Comparison of ENCODE assay signal across 8 cellular contexts in genomic region chr7:79282051-79282694, GRCh38.
DNase-seq lines count a peak whose midpoint lies in the region; ATAC-seq and TF ChIP-seq lines count a peak whose summit lies in the region.

No MANE protein-coding gene starts in this region.

- no peak overlapping the region for H3K4me3 Mint-ChIP-seq in activated CD4-positive, alpha-beta memory T cell treated with anti-CD3 and anti-CD28 coated beads, Interleukin-2, amount 10 ng/mL, durations not matched to agents 7 days and 5 days

- H4K20me1 ChIP-seq in neural cell (ENCODE audit: insufficient read depth), result no peaks in the 10 kb centered on the region

- CTCF ChIA-PET in activated CD4-positive, alpha-beta memory T cell treated with anti-CD3 and anti-CD28 coated beads, Interleukin-2, amount 10 ng/mL, durations not matched to agents 7 days and 5 days (lab: Charles Lee), result no interaction called here

- intact Hi-C loops in dorsolateral prefrontal cortex (cut with DNase I), result loop anchor here in 1 of 2 donors (10.0 kb wide), 1 partner anchor 1257 kb away; no protein-coding TSS in a partner anchor

- H3K4me3 ChIP-seq in dorsolateral prefrontal cortex (peak overlapping the region in 16 of 59 donors; percentile 7 to 38 (median 27)), neural cell (ENCODE audit: low read length) (no peak overlapping the region)

- no peaks in the 10 kb centered on the region for H3K79me2 ChIP-seq in neural cell (replicated peaks; ENCODE audit: insufficient read depth, low read length)

- no peak for ATAC-seq in HG02798 (IDR thresholded peaks at IDR 0.05; ENCODE audit: poor library complexity, unreplicated experiment)

- H3K4me2 ChIP-seq in neural cell (ENCODE audit: low read length), result no peak overlapping the region

- no peaks in the 10 kb centered on the region for H3K9me3 ChIP-seq in neural cell (ENCODE audit: low read length)

- H3K27me3 ChIP-seq in dorsolateral prefrontal cortex, result no peaks in the 10 kb centered on the region
- no peaks in the 10 kb centered on the region for H3K27me3 ChIP-seq in neural cell (ENCODE audit: insufficient read depth, low read depth, low read length)

- H3K4me1 Mint-ChIP-seq in activated CD4-positive, alpha-beta memory T cell treated with anti-CD3 and anti-CD28 coated beads, Interleukin-2, amount 10 ng/mL, durations not matched to agents 7 days and 5 days, result no peaks in the 10 kb centered on the region

- H3K9ac ChIP-seq in neural cell (ENCODE audit: low read length), result no peak overlapping the region

- POLR2A ChIA-PET in activated CD4-positive, alpha-beta memory T cell treated with anti-CD3 and anti-CD28 coated beads, Interleukin-2, amount 10 ng/mL, durations not matched to agents 7 days and 5 days (lab: Charles Lee), result no interaction called here

- H3K27ac ChIP-seq in dorsolateral prefrontal cortex, result peak overlapping the region in 16 of 59 donors; percentile 3 to 58 (median 24)
- no peak overlapping the region for H3K27ac ChIP-seq in neural cell (ENCODE audit: low read length)

- H3K27me3 Mint-ChIP-seq in activated CD4-positive, alpha-beta memory T cell treated with anti-CD3 and anti-CD28 coated beads, Interleukin-2, amount 10 ng/mL, durations not matched to agents 7 days and 5 days, result no peaks in the 10 kb centered on the region

- DNase-seq in DMS 273 (lab: John Stamatoyannopoulos, UW; ENCODE audit: unreplicated experiment) (peak; percentile 80), NCI-H460 (ENCODE audit: extremely low read depth, low read depth) (peak; percentile 59), dorsolateral prefrontal cortex (peak in 7 of 10 donors; percentile 25 to 62 (median 44)), activated gamma-delta T cell treated with Interleukin-2 at 50 U/mL for 16 hours (no peak), LoVo (ENCODE audit: low spot score) (no peak)
- DNase-seq in activated CD4-positive, alpha-beta memory T cell treated with anti-CD3 and anti-CD28 coated beads, Interleukin-2, amount 10 ng/mL, durations not matched to agents 7 days and 5 days, result no peak

- H3K9me2 ChIP-seq in neural cell (ENCODE audit: insufficient read depth, low read length), result no peaks in the 10 kb centered on the region

- no peaks in the 10 kb centered on the region for H3K36me3 ChIP-seq in neural cell (ENCODE audit: insufficient read depth, low read length)

- no peak for TF ChIP-seq EP300 in neural cell (conservative IDR thresholded peaks at IDR 0.05; ENCODE audit: poor library complexity, severe bottlenecking)

- no peak overlapping the region for H3K27ac Mint-ChIP-seq in activated CD4-positive, alpha-beta memory T cell treated with anti-CD3 and anti-CD28 coated beads, Interleukin-2, amount 10 ng/mL, durations not matched to agents 7 days and 5 days

- no peaks in the 10 kb centered on the region for H3F3A ChIP-seq in neural cell (ENCODE audit: insufficient read depth, low read length, poor library complexity, severe bottlenecking)

- H3K9me3 Mint-ChIP-seq in activated CD4-positive, alpha-beta memory T cell treated with anti-CD3 and anti-CD28 coated beads, Interleukin-2, amount 10 ng/mL, durations not matched to agents 7 days and 5 days, result no peaks in the 10 kb centered on the region

- TF ChIP-seq RAD21 in neural cell (conservative IDR thresholded peaks at IDR 0.05), result peak; percentile 80

- peak; percentile 29 to 77 (median 62) for TF ChIP-seq CTCF in dorsolateral prefrontal cortex (IDR thresholded peaks at IDR 0.05 in 54 of 56, conservative IDR thresholded peaks at IDR 0.05 in 2 of 56; ENCODE audit: low read depth in 1 of 56, partially characterized antibody in 56 of 56)
- TF ChIP-seq CTCF in neural cell (IDR thresholded peaks at IDR 0.05; ENCODE audit: poor library complexity, severe bottlenecking), result peak; percentile 75

- H3K36me3 Mint-ChIP-seq in activated CD4-positive, alpha-beta memory T cell treated with anti-CD3 and anti-CD28 coated beads, Interleukin-2, amount 10 ng/mL, durations not matched to agents 7 days and 5 days (ENCODE audit: low read depth), result no peaks in the 10 kb centered on the region

- H2AFZ ChIP-seq in neural cell (ENCODE audit: low read depth, low read length), result no peak overlapping the region

TF ChIP-seq in neural cell, 6 proteins besides CTCF, POLR2A, EP300 and RAD21:
- TF ChIP-seq SMC3 (conservative IDR thresholded peaks at IDR 0.05; ENCODE audit: poor library complexity) (peak; percentile 82), EZH2 (IDR thresholded peaks at IDR 0.05; ENCODE audit: borderline replicate concordance, insufficient read depth, low read length, poor library complexity, severe bottlenecking) (no peak), TAF1 (IDR thresholded peaks at IDR 0.05; ENCODE audit: low read depth) (no peak), POLR2AphosphoS5 (IDR thresholded peaks at IDR 0.05) (no peak), REST (IDR thresholded peaks at IDR 0.05; ENCODE audit: borderline replicate concordance) (no peak), MXI1 (conservative IDR thresholded peaks at IDR 0.05; ENCODE audit: poor library complexity, severe bottlenecking) (no peak)

Comparison
In these comparisons a context has a peak if more than half of its experiments do, and no peak if none do; other contexts are left out.
1. DNase-seq: peak in DMS 273 (single experiment), NCI-H460 (single experiment) and dorsolateral prefrontal cortex (7 of 10); none in activated gamma-delta T cell treated with Interleukin-2 at 50 U/mL for 16 hours (single experiment), activated CD4-positive, alpha-beta memory T cell treated with anti-CD3 and anti-CD28 coated beads, Interleukin-2, amount 10 ng/mL, durations not matched to agents 7 days and 5 days (single experiment) and LoVo (single experiment).